14 cellular contexts compared by ENCODE assay signal in genomic region chr6:166360243-166361079, GRCh38. TPM values are rescaled to one million over a fixed set of nuclear protein-coding genes. Genes with fewer than 3 reads are reported as not detected.
DNase-seq lines count a peak whose midpoint lies in the region; ATAC-seq lines count a peak whose summit lies in the region.
"Had no signal": no experiment of that assay in that cellular context is flagged by ENCODE, and none has a peak within 500 bp of the region (broad histone marks: within the 10 kb centered on the region; RNA-seq: fewer than 3 reads in every experiment).

No MANE protein-coding gene starts in this region.

- H3K4me3 ChIP-seq in adipocyte (ENCODE audit: low read length): peak overlapping the region; percentile 20
- H3K4me3 ChIP-seq: stomach had no signal

- intact Hi-C loops in left ventricle myocardium superior (cut with micrococcal nuclease): no loop called here

- peaks cover 29% of the 10 kb centered on the region for H3K4me1 ChIP-seq in adipocyte (ENCODE audit: control insufficient read depth, insufficient read depth, low read length)

- DNase-seq in NOMO-1 treated with DMSO at 0.1 percent for 48 hours (lab: John Stamatoyannopoulos, UW; ENCODE audit: unreplicated experiment) (peak; percentile 82), NOMO-1 treated with dmso at 0.1 percent for 144 hours (lab: John Stamatoyannopoulos, UW; ENCODE audit: unreplicated experiment) (no peak), adipocyte (ENCODE audit: low read depth) (peak; percentile 10), left ventricle myocardium superior (no peak), smooth muscle cell of the brain vasculature (ENCODE audit: low read depth, low spot score) (peak; percentile 84), NCI-H1048 (lab: John Stamatoyannopoulos, UW) (no peak), germinal center (ENCODE audit: low spot score) (no peak)
- no peak for DNase-seq in activated CD4-positive, CD25-positive, alpha-beta regulatory T cell treated with anti-CD3 and anti-CD28 coated beads, Interleukin-2, amount 50 U/mL, for 72 hours
- DNase-seq: activated T-cell treated with anti-CD3 and anti-CD28 coated beads, Interleukin-2, amount 50 U/mL, for 1 hour; aorta; erythroblast; nucleus accumbens; stimulated activated CD4-positive, alpha-beta T cell treated with anti-CD3 and anti-CD28 coated beads, Interleukin-2, amount 100 ng/mL, for 48 hours; stomach had no signal

- no peaks in the 10 kb centered on the region for H3K9me3 ChIP-seq in adipocyte (ENCODE audit: control insufficient read depth, low read length)
- H3K9me3 ChIP-seq: stomach had no signal

- no peaks in the 10 kb centered on the region for H3K27me3 ChIP-seq in adipocyte (replicated peaks; ENCODE audit: control insufficient read depth, insufficient read depth, low read length)
- H3K27me3 ChIP-seq: stomach had no signal

- peak overlapping the region; percentile 56 for H3K9ac ChIP-seq in adipocyte (ENCODE audit: low read length)

- H3K36me3 ChIP-seq in adipocyte (ENCODE audit: control insufficient read depth, insufficient read depth, low read length, severe bottlenecking): peaks cover 24% of the 10 kb centered on the region

- peak; percentile 33 for ATAC-seq in left ventricle myocardium superior

RNA-seq across cellular contexts. Expression of gene SFT2D1, which starts 18.1 kb away (rescaled TPM):
- 18.2 TPM for total RNA-seq in left ventricle myocardium superior

RNA-seq across cellular contexts. Expression of gene MPC1, which starts 22.3 kb away (rescaled TPM):
- total RNA-seq in left ventricle myocardium superior: 411 TPM

RNA-seq across cellular contexts. Expression of gene PRR18, which starts 52.3 kb away (rescaled TPM):
- not detected for total RNA-seq in left ventricle myocardium superior
- total RNA-seq: aorta had no signal

Comparison
In these comparisons a context has a peak if more than half of its experiments do, and no peak if none do; other contexts are left out.
1. DNase-seq: peak in NOMO-1 treated with DMSO at 0.1 percent for 48 hours (single experiment), adipocyte (single experiment) and smooth muscle cell of the brain vasculature (single experiment); none in NOMO-1 treated with dmso at 0.1 percent for 144 hours (single experiment), left ventricle myocardium superior (single experiment), NCI-H1048 (single experiment), activated CD4-positive, CD25-positive, alpha-beta regulatory T cell treated with anti-CD3 and anti-CD28 coated beads, Interleukin-2, amount 50 U/mL, for 72 hours (single experiment) and germinal center (single experiment).